12 cellular contexts compared by ENCODE assay signal in genomic region chr14:89386214-89386886, GRCh38. TPM values are rescaled to one million over a fixed set of nuclear protein-coding genes. Genes with fewer than 3 reads are reported as not detected.
A peak's percentile ranks its signal among the peaks of the same experiment; 100 is the strongest.
DNase-seq lines count a peak whose midpoint lies in the region; ATAC-seq, FAIRE-seq and TF ChIP-seq lines count a peak whose summit lies in the region.
"Had no signal": no experiment of that assay in that cellular context is flagged by ENCODE, and none has a peak within 500 bp of the region (broad histone marks: within the 10 kb centered on the region; RNA-seq: fewer than 3 reads in every experiment).

No MANE protein-coding gene starts in this region.

- peaks cover 31% of the 10 kb centered on the region for H3K4me1 ChIP-seq in Loucy (ENCODE audit: insufficient read depth, low read length, poor library complexity, severe bottlenecking)
- H3K4me1 ChIP-seq in pancreas = peaks cover 0 to 8% (median 0%) of the 10 kb centered on the region in 3 donors

- H3K27me3 ChIP-seq in Loucy (ENCODE audit: insufficient read depth, low read length, poor library complexity, severe bottlenecking) (no peaks in the 10 kb centered on the region), pancreas (no peaks in the 10 kb centered on the region)

- no peaks in the 10 kb centered on the region; the same call in 1 of the 2 replicates for H3K9me3 ChIP-seq in Loucy (ENCODE audit: insufficient read depth, low read depth, low read length)
- H3K9me3 ChIP-seq in pancreas = no peaks in the 10 kb centered on the region

- H3K9me2 ChIP-seq in Loucy (replicated peaks; ENCODE audit: low read depth, low read length) = no peaks in the 10 kb centered on the region

- no peak overlapping the region for H3K4me3 Mint-ChIP-seq in T-helper 2 cell treated with Interferon-gamma antibody and Interleukin-4, amounts not matched to agents 5 μg/mL and 100 μg/mL, for 36 hours
- H3K4me3 Mint-ChIP-seq: dendritic cell treated with granulocyte-macrophage colony-stimulating factor and Interleukin-4, amounts not matched to agents 40 ng/mL and 50 ng/mL, for 4 days had no signal

- WGBS in pancreas, 2 donors = 51 to 60% methylated on average over 9 of the region's 9 CpGs

- peaks cover 20% of the 10 kb centered on the region for H3K36me3 Mint-ChIP-seq in T-helper 2 cell treated with Interferon-gamma antibody and Interleukin-4, amounts not matched to agents 5 μg/mL and 100 μg/mL, for 36 hours (ENCODE audit: low read depth)

- TF ChIP-seq POLR2A in GM12891 (IDR thresholded peaks at IDR 0.05; ENCODE audit: low read depth, low read length) = no peak

- DNase-seq in GM12891 (ENCODE audit: insufficient read length, low spot score) (no peak), epithelial cell of proximal tubule (ENCODE audit: low read depth) (peak; percentile 25), pancreas (no peak), AG08396 (ENCODE audit: low spot score) (no peak), RPMI8226 (no peak)
- DNase-seq in T-helper 2 cell treated with Interferon-gamma antibody and Interleukin-4, amounts not matched to agents 5 μg/mL and 100 μg/mL, for 36 hours (ENCODE audit: low spot score) = no peak
- no peak for DNase-seq in stimulated activated CD4-positive, alpha-beta T cell treated with anti-CD3 and anti-CD28 coated beads, Interleukin-2, amount 100 ng/mL, for 48 hours
- DNase-seq: NCI-H2029 treated with DMSO at 0.1 percent for 48 hours; stimulated activated CD8-positive, alpha-beta memory T cell treated with anti-CD3 and anti-CD28 coated beads, Interleukin-4, amount 100 ng/mL, for 48 hours had no signal

- H3K9ac ChIP-seq in Loucy (ENCODE audit: low read depth, low read length, poor library complexity, severe bottlenecking) = no peak overlapping the region

- peaks cover 20% of the 10 kb centered on the region; the same call in 1 of the 2 replicates for H3K36me3 ChIP-seq in Loucy (ENCODE audit: insufficient read depth, low read length)
- no peaks in the 10 kb centered on the region for H3K36me3 ChIP-seq in pancreas

- no peak overlapping the region for H2AFZ ChIP-seq in Loucy (ENCODE audit: low read length)

- TF ChIP-seq CTCF in Loucy (conservative IDR thresholded peaks at IDR 0.05; ENCODE audit: low read length) (no peak), epithelial cell of proximal tubule (conservative IDR thresholded peaks at IDR 0.05; ENCODE audit: low read depth, low read length) (no peak), pancreas (IDR thresholded peaks at IDR 0.05) (no peak)

- peaks cover 8% of the 10 kb centered on the region for H3K4me1 Mint-ChIP-seq in T-helper 2 cell treated with Interferon-gamma antibody and Interleukin-4, amounts not matched to agents 5 μg/mL and 100 μg/mL, for 36 hours (ENCODE audit: low read depth)

- no peak overlapping the region for H3K27ac ChIP-seq in pancreas
- H3K27ac ChIP-seq: VCaP had no signal

- FAIRE-seq in GM12891 (lab: Jason Lieb, UNC) = peak; percentile 62
- FAIRE-seq in pancreas (lab: Jason Lieb, UNC) = no peak

- H3K27ac Mint-ChIP-seq in T-helper 2 cell treated with Interferon-gamma antibody and Interleukin-4, amounts not matched to agents 5 μg/mL and 100 μg/mL, for 36 hours = no peak overlapping the region
- H3K27ac Mint-ChIP-seq: dendritic cell treated with granulocyte-macrophage colony-stimulating factor and Interleukin-4, amounts not matched to agents 40 ng/mL and 50 ng/mL, for 4 days had no signal

- H4K20me1 ChIP-seq in Loucy (ENCODE audit: insufficient read depth, low read length, poor library complexity, severe bottlenecking) = peaks cover 68% of the 10 kb centered on the region

- H3K79me2 ChIP-seq in Loucy (ENCODE audit: insufficient read depth, low read length) = peaks cover 97% of the 10 kb centered on the region

- intact Hi-C loops in pancreas (cut with DNase I) = no loop called here

- ATAC-seq in pancreas = peak; percentile 26 to 54 (median 46)

- H3F3A ChIP-seq in Loucy (ENCODE audit: low read depth) = no peaks in the 10 kb centered on the region

- H3K27me3 Mint-ChIP-seq in T-helper 2 cell treated with Interferon-gamma antibody and Interleukin-4, amounts not matched to agents 5 μg/mL and 100 μg/mL, for 36 hours (ENCODE audit: low read depth) = no peaks in the 10 kb centered on the region
- H3K27me3 Mint-ChIP-seq: dendritic cell treated with granulocyte-macrophage colony-stimulating factor and Interleukin-4, amounts not matched to agents 40 ng/mL and 50 ng/mL, for 4 days had no signal

- peaks cover 8% of the 10 kb centered on the region for H3K9me3 Mint-ChIP-seq in T-helper 2 cell treated with Interferon-gamma antibody and Interleukin-4, amounts not matched to agents 5 μg/mL and 100 μg/mL, for 36 hours

- H3K4me3 ChIP-seq in Loucy (ENCODE audit: low read length, poor library complexity, severe bottlenecking) (no peak overlapping the region), epithelial cell of proximal tubule (ENCODE audit: low read depth, low read length) (no peak overlapping the region), pancreas (no peak overlapping the region)

- H3K4me2 ChIP-seq in Loucy (ENCODE audit: low read depth, low read length, poor library complexity, severe bottlenecking) = peak overlapping the region; percentile 40

TF ChIP-seq in GM12891, 5 proteins besides CTCF, POLR2A, EP300 and RAD21:
- TF ChIP-seq PAX5 (IDR thresholded peaks at IDR 0.05; ENCODE audit: insufficient read depth, low read length, severe bottlenecking) = no peak
- 0 out of 2 replicates have a peak, but pooled peaks have one; percentile 1 for TF ChIP-seq SPI1 (IDR thresholded peaks at IDR 0.05; ENCODE audit: low read depth, low read length)

RNA-seq across cellular contexts. Expression of gene FOXN3, which starts 30.7 kb away (rescaled TPM):
- polyA plus RNA-seq in GM12891 (2012; ENCODE audit: low read depth, missing spikeins) = 15.4 TPM
- total RNA-seq in epithelial cell of proximal tubule = 23.2 and 27.8 TPM in 2 replicates
- 10 to 100 TPM; 28.3 to 58.0 (median 34.7) TPM for total RNA-seq in pancreas
- polyA plus RNA-seq in pancreas = 1 to 10 TPM; 8.8 TPM
